In the genomic region with DNA sequence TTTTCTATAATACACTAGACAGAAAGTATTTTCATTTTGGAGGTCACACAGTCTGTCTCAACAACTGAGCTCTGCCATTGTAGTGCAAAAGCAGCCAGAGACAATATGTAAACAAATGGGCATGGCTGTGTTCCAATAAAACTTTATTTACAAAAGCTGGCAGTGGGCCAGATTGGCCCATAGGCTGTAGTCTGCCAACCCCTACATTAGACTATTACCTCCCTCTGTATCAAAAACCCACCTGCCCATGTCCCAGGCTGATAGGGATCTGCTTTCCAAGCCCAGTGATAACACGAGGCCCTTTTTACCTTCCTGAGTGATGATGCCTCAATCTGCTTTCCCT, we compare ENCODE assay signal across 1 cellular context.
TF ChIP-seq lines count a peak whose summit lies in the region.

No MANE protein-coding gene starts in this region.

TF ChIP-seq in K562, 482 proteins besides CTCF, POLR2A, EP300 and RAD21 (continued from another document):
- TF ChIP-seq, protein P1, sequence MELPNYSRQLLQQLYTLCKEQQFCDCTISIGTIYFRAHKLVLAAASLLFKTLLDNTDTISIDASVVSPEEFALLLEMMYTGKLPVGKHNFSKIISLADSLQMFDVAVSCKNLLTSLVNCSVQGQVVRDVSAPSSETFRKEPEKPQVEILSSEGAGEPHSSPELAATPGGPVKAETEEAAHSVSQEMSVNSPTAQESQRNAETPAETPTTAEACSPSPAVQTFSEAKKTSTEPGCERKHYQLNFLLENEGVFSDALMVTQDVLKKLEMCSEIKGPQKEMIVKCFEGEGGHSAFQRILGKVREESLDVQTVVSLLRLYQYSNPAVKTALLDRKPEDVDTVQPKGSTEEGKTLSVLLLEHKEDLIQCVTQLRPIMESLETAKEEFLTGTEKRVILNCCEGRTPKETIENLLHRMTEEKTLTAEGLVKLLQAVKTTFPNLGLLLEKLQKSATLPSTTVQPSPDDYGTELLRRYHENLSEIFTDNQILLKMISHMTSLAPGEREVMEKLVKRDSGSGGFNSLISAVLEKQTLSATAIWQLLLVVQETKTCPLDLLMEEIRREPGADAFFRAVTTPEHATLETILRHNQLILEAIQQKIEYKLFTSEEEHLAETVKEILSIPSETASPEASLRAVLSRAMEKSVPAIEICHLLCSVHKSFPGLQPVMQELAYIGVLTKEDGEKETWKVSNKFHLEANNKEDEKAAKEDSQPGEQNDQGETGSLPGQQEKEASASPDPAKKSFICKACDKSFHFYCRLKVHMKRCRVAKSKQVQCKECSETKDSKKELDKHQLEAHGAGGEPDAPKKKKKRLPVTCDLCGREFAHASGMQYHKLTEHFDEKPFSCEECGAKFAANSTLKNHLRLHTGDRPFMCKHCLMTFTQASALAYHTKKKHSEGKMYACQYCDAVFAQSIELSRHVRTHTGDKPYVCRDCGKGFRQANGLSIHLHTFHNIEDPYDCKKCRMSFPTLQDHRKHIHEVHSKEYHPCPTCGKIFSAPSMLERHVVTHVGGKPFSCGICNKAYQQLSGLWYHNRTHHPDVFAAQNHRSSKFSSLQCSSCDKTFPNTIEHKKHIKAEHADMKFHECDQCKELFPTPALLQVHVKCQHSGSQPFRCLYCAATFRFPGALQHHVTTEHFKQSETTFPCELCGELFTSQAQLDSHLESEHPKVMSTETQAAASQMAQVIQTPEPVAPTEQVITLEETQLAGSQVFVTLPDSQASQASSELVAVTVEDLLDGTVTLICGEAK (IDR thresholded peaks at IDR 0.05) = peak; percentile 81
- TF ChIP-seq, protein P1 (CRISPR knock-in tag; IDR thresholded peaks at IDR 0.05) = no peak
- peak; percentile 79 for TF ChIP-seq NFIC (IDR thresholded peaks at IDR 0.05)
TF ChIP-seq in K562: peak in this region for 2.
